20 cellular contexts compared by ENCODE assay signal in genomic region chrX:133323450-133323849, GRCh38.
A peak's percentile ranks its signal among the peaks of the same experiment; 100 is the strongest.
DNase-seq lines count a peak whose midpoint lies in the region; ATAC-seq and TF ChIP-seq lines count a peak whose summit lies in the region.
"Had no signal": no experiment of that assay in that cellular context is flagged by ENCODE, and none has a peak within 500 bp of the region (broad histone marks: within the 10 kb centered on the region; RNA-seq: fewer than 3 reads in every experiment).

No MANE protein-coding gene starts in this region.

- H3K4me1 Mint-ChIP-seq in natural killer cell treated with Interleukin-12 subunit alpha and Interleukin-12 subunit beta and Interleukin-15 and Interleukin-18, amount 100 ng/mL, for 72 hours (ENCODE audit: low read depth in 2 of 2), result peaks cover 0 to 3% of the 10 kb centered on the region in 2 donors
- no peaks in the 10 kb centered on the region for H3K4me1 Mint-ChIP-seq in natural killer cell

- WGBS in gastroesophageal sphincter (ENCODE audit: low coverage in 1 of 2), 2 donors, result no CpG with 5 or more reads among the region's 2 CpGs

- TF ChIP-seq EP300 in gastroesophageal sphincter (IDR thresholded peaks at IDR 0.05), result no peak

- ATAC-seq in natural killer cell treated with Interleukin-12 subunit alpha and Interleukin-12 subunit beta and Interleukin-15 and Interleukin-18, amount 100 ng/mL, for 72 hours, result peak; percentile 38 to 66
- no peak for ATAC-seq in natural killer cell
- ATAC-seq in gastroesophageal sphincter, result no peak
- ATAC-seq: HepG2, PC-3, right cardiac atrium had no signal

- H4K20me1 ChIP-seq in OCI-LY7 (ENCODE audit: insufficient read depth, low read length), result no peaks in the 10 kb centered on the region

- BruUV-seq in OCI-LY7 (replicated peaks; lab: Mats Ljungman, UMichigan), result no TSS peak

- H3K36me3 ChIP-seq in gastroesophageal sphincter, result no peaks in the 10 kb centered on the region
- no peaks in the 10 kb centered on the region for H3K36me3 ChIP-seq in OCI-LY7 (ENCODE audit: insufficient read depth, low read length)
- H3K36me3 ChIP-seq: colonic mucosa had no signal

- no peaks in the 10 kb centered on the region for H3K79me2 ChIP-seq in OCI-LY7 (ENCODE audit: insufficient read depth, low read depth, low read length)

- TF ChIP-seq POLR2A in gastroesophageal sphincter (IDR thresholded peaks at IDR 0.05), result no peak

- POLR2A ChIA-PET in OCI-LY7 (lab: Charles Lee), result no interaction called here

- H2AFZ ChIP-seq in OCI-LY7 (ENCODE audit: low read length), result no peak overlapping the region

- peaks cover 0 to 10% of the 10 kb centered on the region in 2 donors for H3K27me3 Mint-ChIP-seq in natural killer cell treated with Interleukin-12 subunit alpha and Interleukin-12 subunit beta and Interleukin-15 and Interleukin-18, amount 100 ng/mL, for 72 hours
- H3K27me3 Mint-ChIP-seq in natural killer cell (ENCODE audit: low read depth in 2 of 2), result peaks cover 0 to 11% of the 10 kb centered on the region in 2 donors

- no peak overlapping the region for H3K4me3 ChIP-seq in gastroesophageal sphincter
- no peak overlapping the region for H3K4me3 ChIP-seq in OCI-LY7 (ENCODE audit: low read depth, low read length, poor library complexity, severe bottlenecking)
- H3K4me3 ChIP-seq: colonic mucosa, testis had no signal

- CTCF ChIA-PET in OCI-LY7 (lab: Charles Lee; ENCODE audit: unreplicated experiment), result no interaction called here

- intact Hi-C loops in natural killer cell (cut with micrococcal nuclease), result no loop called here
- intact Hi-C loops in OCI-LY7 (cut with micrococcal nuclease; ENCODE audit: unreplicated experiment), result no loop called here

- no peaks in the 10 kb centered on the region for H3K27me3 ChIP-seq in gastroesophageal sphincter
- H3K27me3 ChIP-seq: colonic mucosa, testis had no signal

- H3K4me3 Mint-ChIP-seq in natural killer cell treated with Interleukin-12 subunit alpha and Interleukin-12 subunit beta and Interleukin-15 and Interleukin-18, amount 100 ng/mL, for 72 hours, result no peak overlapping the region
- H3K4me3 Mint-ChIP-seq in natural killer cell, result no peak overlapping the region
- H3K4me3 Mint-ChIP-seq: nephron had no signal

- no peaks in the 10 kb centered on the region for H3K9me2 ChIP-seq in OCI-LY7 (ENCODE audit: insufficient read depth, low read length)
- H3K9me2 ChIP-seq: SK-N-SH had no signal

- H3K27ac ChIP-seq in gastroesophageal sphincter (peak overlapping the region in 3 of 4 donors; percentile 15 to 76 (median 56)), OCI-LY7 (ENCODE audit: low read depth, low read length, poor library complexity, severe bottlenecking) (no peak overlapping the region)
- H3K27ac ChIP-seq: colonic mucosa, testis had no signal

- no peak overlapping the region for H3K4me2 ChIP-seq in OCI-LY7 (ENCODE audit: low read length)
- H3K4me2 ChIP-seq: SK-N-SH had no signal

- H3K9me3 ChIP-seq in gastroesophageal sphincter, result no peaks in the 10 kb centered on the region
- H3K9me3 ChIP-seq in OCI-LY7 (ENCODE audit: low read length), result no peaks in the 10 kb centered on the region
- H3K9me3 ChIP-seq: Caco-2, colonic mucosa, SK-N-SH, testis had no signal

- TF ChIP-seq CTCF in natural killer cell (IDR thresholded peaks at IDR 0.05) (no peak), gastroesophageal sphincter (IDR thresholded peaks at IDR 0.05) (no peak), OCI-LY7 (conservative IDR thresholded peaks at IDR 0.05; ENCODE audit: low read length) (no peak)

- no peak for DNase-seq in natural killer cell treated with Interleukin-12 subunit alpha and Interleukin-12 subunit beta and Interleukin-15 and Interleukin-18, amount 100 ng/mL, for 72 hours (ENCODE audit: low spot score)
- no peak for DNase-seq in natural killer cell
- DNase-seq in NOMO-1 treated with dmso at 0.1 percent for 144 hours (lab: John Stamatoyannopoulos, UW; ENCODE audit: unreplicated experiment), result peak; percentile 28
- no peak for DNase-seq in AG08395 (ENCODE audit: low spot score)
- DNase-seq in stimulated activated CD4-positive, alpha-beta T cell treated with anti-CD3 and anti-CD28 coated beads, Interleukin-2, amount 100 ng/mL, for 48 hours, result no peak
- no peak for DNase-seq in hepatic stellate cell (ENCODE audit: low spot score)
- no peak for DNase-seq in OCI-LY7 (ENCODE audit: low spot score)
- DNase-seq: Caco-2; colonic mucosa; H7; NCI-H1105; NCI-H226; PC-3; right cardiac atrium; SK-N-SH; stimulated activated CD4-positive, alpha-beta T cell treated with anti-CD3 and anti-CD28 coated beads, Interleukin-4, amount 100 ng/mL, for 1 hour; testis had no signal

- peaks cover 0 to 55% (median 0%) of the 10 kb centered on the region in 3 donors for H3K4me1 ChIP-seq in gastroesophageal sphincter
- no peaks in the 10 kb centered on the region for H3K4me1 ChIP-seq in OCI-LY7 (ENCODE audit: insufficient read depth, low read length, poor library complexity, severe bottlenecking)
- H3K4me1 ChIP-seq: Caco-2, colonic mucosa, testis had no signal

- no peaks in the 10 kb centered on the region for H3K9me3 Mint-ChIP-seq in natural killer cell treated with Interleukin-12 subunit alpha and Interleukin-12 subunit beta and Interleukin-15 and Interleukin-18, amount 100 ng/mL, for 72 hours
- no peaks in the 10 kb centered on the region for H3K9me3 Mint-ChIP-seq in natural killer cell
- H3K9me3 Mint-ChIP-seq: nephron had no signal

- H3K27ac Mint-ChIP-seq in natural killer cell treated with Interleukin-12 subunit alpha and Interleukin-12 subunit beta and Interleukin-15 and Interleukin-18, amount 100 ng/mL, for 72 hours, result peak overlapping the region in 1 of 2 donors; percentile 32
- H3K27ac Mint-ChIP-seq in natural killer cell, result no peak overlapping the region

- no peaks in the 10 kb centered on the region for H3K36me3 Mint-ChIP-seq in natural killer cell treated with Interleukin-12 subunit alpha and Interleukin-12 subunit beta and Interleukin-15 and Interleukin-18, amount 100 ng/mL, for 72 hours
- H3K36me3 Mint-ChIP-seq in natural killer cell, result no peaks in the 10 kb centered on the region

Comparison
In these comparisons a context has a peak if more than half of its experiments do, and no peak if none do; other contexts are left out.
1. ATAC-seq: peak in natural killer cell treated with Interleukin-12 subunit alpha and Interleukin-12 subunit beta and Interleukin-15 and Interleukin-18, amount 100 ng/mL, for 72 hours (2 of 2); none in natural killer cell (0 of 3) and gastroesophageal sphincter (single experiment).